In the genomic region with DNA sequence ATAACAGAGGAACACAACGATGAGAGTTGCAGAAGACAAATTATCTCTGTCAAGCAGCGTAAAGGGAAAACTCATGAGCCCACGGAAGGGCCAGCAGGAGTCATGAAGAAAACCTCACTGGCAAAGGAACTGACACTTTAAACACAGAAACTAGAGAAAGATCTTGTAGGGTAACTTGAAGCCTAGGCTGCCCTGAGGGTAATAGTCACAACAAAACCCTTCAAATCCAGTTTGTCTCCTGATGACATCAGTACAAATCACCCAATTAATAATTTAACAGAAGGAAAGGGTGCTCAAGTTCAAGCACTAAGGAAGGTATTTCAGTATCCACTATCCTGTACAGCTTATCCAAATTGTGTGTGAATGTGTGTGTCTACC, we compare ENCODE assay signal across 21 cellular contexts.
"Had no signal": no experiment of that assay in that cellular context is flagged by ENCODE, and none has a peak within 500 bp of the region (broad histone marks: within the 10 kb centered on the region; RNA-seq: fewer than 3 reads in every experiment).

No MANE protein-coding gene starts in this region.

- ATAC-seq: activated CD8-positive, alpha-beta T cell treated with anti-CD3 and anti-CD28 coated beads for 36 hours; activated naive CD8-positive, alpha-beta T cell treated with anti-CD3 and anti-CD28 coated beads, Interleukin-2, amount 50 U/mL, for 24 hours; activated T-cell treated with anti-CD3 and anti-CD28 coated beads, Interleukin-2, amount 50 U/mL, for 4 hours; gastroesophageal sphincter had no signal

- H3K9me3 Mint-ChIP-seq: activated CD8-positive, alpha-beta T cell treated with anti-CD3 and anti-CD28 coated beads for 36 hours; activated naive CD8-positive, alpha-beta T cell treated with anti-CD3 and anti-CD28 coated beads, Interleukin-2, amount 50 U/mL, for 24 hours; activated T-cell treated with anti-CD3 and anti-CD28 coated beads, Interleukin-2, amount 50 U/mL, for 4 hours; brain; nephron had no signal

- H3K27ac ChIP-seq: dorsolateral prefrontal cortex, gastroesophageal sphincter, heart left ventricle, skin epidermis, stomach had no signal

- H3K4me3 ChIP-seq: dorsolateral prefrontal cortex, gastroesophageal sphincter, heart left ventricle, skin epidermis, stomach had no signal

- H3K27me3 ChIP-seq: dorsolateral prefrontal cortex, heart left ventricle, stomach had no signal

- DNase-seq: activated CD4-positive, alpha-beta T cell treated with anti-CD3 and anti-CD28 coated beads for 48 hours; activated CD4-positive, CD25-positive, alpha-beta regulatory T cell; activated CD8-positive, alpha-beta T cell treated with anti-CD3 and anti-CD28 coated beads for 36 hours; activated naive CD4-positive, alpha-beta T cell treated with anti-CD3 and anti-CD28 coated beads, Interleukin-2, amount 10 ng/mL, durations not matched to agents 7 days and 5 days; activated naive CD8-positive, alpha-beta T cell treated with anti-CD3 and anti-CD28 coated beads, Interleukin-2, amount 50 U/mL, for 24 hours; activated T-cell treated with anti-CD3 and anti-CD28 coated beads, Interleukin-2, amount 50 U/mL, for 4 hours; anterior cingulate cortex; central memory CD4-positive, alpha-beta T cell; dorsolateral prefrontal cortex; heart left ventricle; immature natural killer cell; midbrain; occipital lobe; right cardiac atrium; stomach; trophoblast cell had no signal

- H3K4me1 Mint-ChIP-seq: activated naive CD4-positive, alpha-beta T cell treated with anti-CD3 and anti-CD28 coated beads, Interleukin-2, amount 10 ng/mL, durations not matched to agents 7 days and 5 days; activated naive CD8-positive, alpha-beta T cell treated with anti-CD3 and anti-CD28 coated beads, Interleukin-2, amount 50 U/mL, for 24 hours; immature natural killer cell; nephron had no signal

- H3K36me3 Mint-ChIP-seq: activated naive CD4-positive, alpha-beta T cell treated with anti-CD3 and anti-CD28 coated beads, Interleukin-2, amount 10 ng/mL, durations not matched to agents 7 days and 5 days; brain; immature natural killer cell had no signal

- H3K4me3 Mint-ChIP-seq: activated CD8-positive, alpha-beta T cell treated with anti-CD3 and anti-CD28 coated beads for 36 hours; activated naive CD4-positive, alpha-beta T cell treated with anti-CD3 and anti-CD28 coated beads, Interleukin-2, amount 10 ng/mL, durations not matched to agents 7 days and 5 days; activated naive CD8-positive, alpha-beta T cell treated with anti-CD3 and anti-CD28 coated beads, Interleukin-2, amount 50 U/mL, for 24 hours; activated T-cell treated with anti-CD3 and anti-CD28 coated beads, Interleukin-2, amount 50 U/mL, for 4 hours; brain; immature natural killer cell; nephron; T-helper 2 cell treated with Interferon-gamma antibody and Interleukin-4, amounts not matched to agents 5 μg/mL and 100 μg/mL, for 36 hours had no signal

- H3K4me1 ChIP-seq: gastroesophageal sphincter, heart left ventricle, stomach had no signal

- H3K9me3 ChIP-seq: gastroesophageal sphincter, heart left ventricle, stomach had no signal

- H3K27me3 Mint-ChIP-seq: activated CD8-positive, alpha-beta T cell treated with anti-CD3 and anti-CD28 coated beads for 36 hours; activated naive CD4-positive, alpha-beta T cell treated with anti-CD3 and anti-CD28 coated beads, Interleukin-2, amount 10 ng/mL, durations not matched to agents 7 days and 5 days had no signal

- H3K36me3 ChIP-seq: gastroesophageal sphincter, heart left ventricle, stomach had no signal

- H3K27ac Mint-ChIP-seq: activated CD8-positive, alpha-beta T cell treated with anti-CD3 and anti-CD28 coated beads for 36 hours; activated naive CD4-positive, alpha-beta T cell treated with anti-CD3 and anti-CD28 coated beads, Interleukin-2, amount 10 ng/mL, durations not matched to agents 7 days and 5 days; activated naive CD8-positive, alpha-beta T cell treated with anti-CD3 and anti-CD28 coated beads, Interleukin-2, amount 50 U/mL, for 24 hours; immature natural killer cell; nephron; T-helper 2 cell treated with Interferon-gamma antibody and Interleukin-4, amounts not matched to agents 5 μg/mL and 100 μg/mL, for 36 hours had no signal
